In genomic region chr11:72686639-72687215, GRCh38 we compare ENCODE assay signal across 1 cellular context.
TF ChIP-seq lines count a peak whose summit lies in the region.

No MANE protein-coding gene starts in this region.

TF ChIP-seq in IMR-90, 13 proteins besides CTCF, POLR2A, EP300 and RAD21:
- no peak for TF ChIP-seq ELK1 (IDR thresholded peaks at IDR 0.05; ENCODE audit: borderline replicate concordance, low read depth, low read length)
- TF ChIP-seq BHLHE40 (IDR thresholded peaks at IDR 0.05; ENCODE audit: low read depth, low read length): no peak
- TF ChIP-seq RCOR1 (IDR thresholded peaks at IDR 0.05; ENCODE audit: insufficient replicate concordance, low read length): no peak
- no peak for TF ChIP-seq NFE2L2 (IDR thresholded peaks at IDR 0.05; ENCODE audit: low read depth, low read length)
- no peak for TF ChIP-seq SMC3 (IDR thresholded peaks at IDR 0.05; ENCODE audit: low read depth, low read length)
- no peak for TF ChIP-seq RFX5 (IDR thresholded peaks at IDR 0.05; ENCODE audit: low read depth, low read length)
- no peak for TF ChIP-seq CHD1 (IDR thresholded peaks at IDR 0.05; ENCODE audit: low read depth, low read length)
- no peak for TF ChIP-seq MXI1 (IDR thresholded peaks at IDR 0.05; ENCODE audit: borderline replicate concordance, low read depth, low read length)
- no peak for TF ChIP-seq MAFK (IDR thresholded peaks at IDR 0.05; ENCODE audit: low read depth, low read length)
- no peak for TF ChIP-seq USF2 (IDR thresholded peaks at IDR 0.05; ENCODE audit: low read depth, low read length)
- no peak for TF ChIP-seq MAZ (IDR thresholded peaks at IDR 0.05; ENCODE audit: borderline replicate concordance, low read depth, low read length)
- TF ChIP-seq FOS (IDR thresholded peaks at IDR 0.05; ENCODE audit: low read depth, low read length): no peak
- no peak for TF ChIP-seq CEBPB (IDR thresholded peaks at IDR 0.05; ENCODE audit: low read depth, low read length)
TF ChIP-seq in IMR-90: peak in this region for 0.
